ENCODE assay signal across 8 cellular contexts in genomic region chr16:15643453-15644305, GRCh38. TPM values are rescaled to one million over a fixed set of nuclear protein-coding genes. Genes with fewer than 3 reads are reported as not detected.
DNase-seq lines count a peak whose midpoint lies in the region; ATAC-seq and TF ChIP-seq lines count a peak whose summit lies in the region.

No MANE protein-coding gene starts in this region.

- intact Hi-C loops in activated T-helper 1 cell treated with anti-CD3 and anti-CD28 coated beads, Interleukin-12 subunit alpha, Interleukin-12 subunit beta, Interleukin-2, Interleukin-4 antibody, amounts not matched to agents 30 ng/mL and 10 ng/mL and 1 ng/mL, durations not matched to agents 14 hours and 24 hours and 36 hours (cut with micrococcal nuclease): loop anchor here (1.0 to 5.0 kb wide), 11 partner anchors 8 to 1011 kb away; partner anchors contain the start of genes BFAR, BMERB1, CEP20 and NTAN1

- peak overlapping the region; percentile 95 for H3K27ac ChIP-seq in neural cell (ENCODE audit: low read length)

- H3K9ac ChIP-seq in neural cell (ENCODE audit: low read length): peak overlapping the region; percentile 97

- H4K20me1 ChIP-seq in neural cell (ENCODE audit: insufficient read depth): no peaks in the 10 kb centered on the region

- peaks cover 29% of the 10 kb centered on the region for H3K79me2 ChIP-seq in neural cell (replicated peaks; ENCODE audit: insufficient read depth, low read length)

- H3K27me3 ChIP-seq in neural cell (ENCODE audit: insufficient read depth, low read depth, low read length): no peaks in the 10 kb centered on the region

- ATAC-seq in HG03175 (IDR thresholded peaks at IDR 0.05; ENCODE audit: unreplicated experiment): peak; percentile 12
- ATAC-seq in GM18519 (IDR thresholded peaks at IDR 0.05; ENCODE audit: low FRiP score, unreplicated experiment): no peak

- no peaks in the 10 kb centered on the region for H3K9me2 ChIP-seq in neural cell (ENCODE audit: insufficient read depth, low read length)

- H3K27ac Mint-ChIP-seq in activated T-helper 1 cell treated with anti-CD3 and anti-CD28 coated beads, Interleukin-12 subunit alpha, Interleukin-12 subunit beta, Interleukin-2, Interleukin-4 antibody, amounts not matched to agents 30 ng/mL and 10 ng/mL and 1 ng/mL, durations not matched to agents 14 hours and 24 hours and 36 hours: peak overlapping the region; percentile 96

- H2AFZ ChIP-seq in neural cell (ENCODE audit: low read depth, low read length): peak overlapping the region; percentile 100

- TF ChIP-seq CTCF in fibroblast of villous mesenchyme (IDR thresholded peaks at IDR 0.05; ENCODE audit: insufficient read depth, low read depth, low read length) (peak; percentile 46), neural cell (IDR thresholded peaks at IDR 0.05; ENCODE audit: poor library complexity, severe bottlenecking) (peak; percentile 76)

- no peak for TF ChIP-seq EP300 in neural cell (conservative IDR thresholded peaks at IDR 0.05; ENCODE audit: poor library complexity, severe bottlenecking)

- DNase-seq in DMS153 (lab: John Stamatoyannopoulos, UW): peak; percentile 39
- DNase-seq in NCI-H774 (lab: John Stamatoyannopoulos, UW): peak; percentile 60
- DNase-seq in activated T-helper 1 cell treated with anti-CD3 and anti-CD28 coated beads, Interleukin-12 subunit alpha, Interleukin-12 subunit beta, Interleukin-2, Interleukin-4 antibody, amounts not matched to agents 30 ng/mL and 10 ng/mL and 1 ng/mL, durations not matched to agents 14 hours and 24 hours and 36 hours (ENCODE audit: low spot score): no peak
- DNase-seq in fibroblast of villous mesenchyme (ENCODE audit: low read depth): peak; percentile 74
- DNase-seq in mesenteric fat pad (ENCODE audit: low spot score): no peak

- peak; percentile 43 for TF ChIP-seq RAD21 in neural cell (conservative IDR thresholded peaks at IDR 0.05)

- peaks cover 3% of the 10 kb centered on the region for H3K36me3 ChIP-seq in neural cell (ENCODE audit: insufficient read depth, low read length)

- no peaks in the 10 kb centered on the region for H3K27me3 Mint-ChIP-seq in activated T-helper 1 cell treated with anti-CD3 and anti-CD28 coated beads, Interleukin-12 subunit alpha, Interleukin-12 subunit beta, Interleukin-2, Interleukin-4 antibody, amounts not matched to agents 30 ng/mL and 10 ng/mL and 1 ng/mL, durations not matched to agents 14 hours and 24 hours and 36 hours (ENCODE audit: insufficient read depth)

- H3K4me3 Mint-ChIP-seq in activated T-helper 1 cell treated with anti-CD3 and anti-CD28 coated beads, Interleukin-12 subunit alpha, Interleukin-12 subunit beta, Interleukin-2, Interleukin-4 antibody, amounts not matched to agents 30 ng/mL and 10 ng/mL and 1 ng/mL, durations not matched to agents 14 hours and 24 hours and 36 hours: peak overlapping the region; percentile 96

- H3K4me3 ChIP-seq in fibroblast of villous mesenchyme (ENCODE audit: low read depth, low read length) (peak overlapping the region; percentile 97), neural cell (ENCODE audit: low read length) (peak overlapping the region; percentile 90)

- no peaks in the 10 kb centered on the region for H3K9me3 ChIP-seq in neural cell (ENCODE audit: low read length)

- peaks cover 9% of the 10 kb centered on the region for H3K36me3 Mint-ChIP-seq in activated T-helper 1 cell treated with anti-CD3 and anti-CD28 coated beads, Interleukin-12 subunit alpha, Interleukin-12 subunit beta, Interleukin-2, Interleukin-4 antibody, amounts not matched to agents 30 ng/mL and 10 ng/mL and 1 ng/mL, durations not matched to agents 14 hours and 24 hours and 36 hours (ENCODE audit: low read depth)

- no peaks in the 10 kb centered on the region for H3F3A ChIP-seq in neural cell (ENCODE audit: insufficient read depth, low read length, poor library complexity, severe bottlenecking)

- H3K9me3 Mint-ChIP-seq in activated T-helper 1 cell treated with anti-CD3 and anti-CD28 coated beads, Interleukin-12 subunit alpha, Interleukin-12 subunit beta, Interleukin-2, Interleukin-4 antibody, amounts not matched to agents 30 ng/mL and 10 ng/mL and 1 ng/mL, durations not matched to agents 14 hours and 24 hours and 36 hours: no peaks in the 10 kb centered on the region

- H3K4me2 ChIP-seq in neural cell (ENCODE audit: low read length): peak overlapping the region; percentile 78

- peaks cover 46% of the 10 kb centered on the region for H3K4me1 Mint-ChIP-seq in activated T-helper 1 cell treated with anti-CD3 and anti-CD28 coated beads, Interleukin-12 subunit alpha, Interleukin-12 subunit beta, Interleukin-2, Interleukin-4 antibody, amounts not matched to agents 30 ng/mL and 10 ng/mL and 1 ng/mL, durations not matched to agents 14 hours and 24 hours and 36 hours (ENCODE audit: low read depth)

TF ChIP-seq in neural cell, 6 proteins besides CTCF, POLR2A, EP300 and RAD21:
- TF ChIP-seq MXI1 (conservative IDR thresholded peaks at IDR 0.05; ENCODE audit: poor library complexity, severe bottlenecking): peak; percentile 22
- no peak for TF ChIP-seq TAF1 (IDR thresholded peaks at IDR 0.05; ENCODE audit: low read depth)
- TF ChIP-seq SMC3 (conservative IDR thresholded peaks at IDR 0.05; ENCODE audit: poor library complexity): peak; percentile 55
- no peak for TF ChIP-seq POLR2AphosphoS5 (IDR thresholded peaks at IDR 0.05)
- no peak for TF ChIP-seq REST (IDR thresholded peaks at IDR 0.05; ENCODE audit: borderline replicate concordance)

RNA-seq across cellular contexts. Expression of gene MARF1, which starts 0.7 kb away (rescaled TPM):
- total RNA-seq in activated T-helper 1 cell treated with anti-CD3 and anti-CD28 coated beads, Interleukin-12 subunit alpha, Interleukin-12 subunit beta, Interleukin-2, Interleukin-4 antibody, amounts not matched to agents 30 ng/mL and 10 ng/mL and 1 ng/mL, durations not matched to agents 14 hours and 24 hours and 36 hours: 58.8 and 58.9 TPM in 2 replicates
- 14.5 and 14.7 TPM in 2 replicates for total RNA-seq in fibroblast of villous mesenchyme
- polyA plus RNA-seq in neural cell: 23.2 and 23.5 TPM in 2 replicates
- 26.5 and 39.5 TPM in 2 replicates for polyA minus RNA-seq in neural cell
- 51.4 TPM for total RNA-seq in mesenteric fat pad

RNA-seq across cellular contexts. Expression of gene NDE1, which starts 6.4 kb away (rescaled TPM):
- total RNA-seq in activated T-helper 1 cell treated with anti-CD3 and anti-CD28 coated beads, Interleukin-12 subunit alpha, Interleukin-12 subunit beta, Interleukin-2, Interleukin-4 antibody, amounts not matched to agents 30 ng/mL and 10 ng/mL and 1 ng/mL, durations not matched to agents 14 hours and 24 hours and 36 hours: 87.4 and 91.8 TPM in 2 replicates
- total RNA-seq in fibroblast of villous mesenchyme (38.3 and 43.2 TPM in 2 replicates), mesenteric fat pad (26.8 TPM)
- polyA plus RNA-seq in neural cell: 2.2 TPM in 1 of 2 replicates, not detected in the other
- polyA minus RNA-seq in neural cell: 1.5 and 2.9 TPM in 2 replicates

Comparison
In these comparisons a context has a peak if more than half of its experiments do, and no peak if none do; other contexts are left out.
1. DNase-seq: peak in DMS153 (single experiment), NCI-H774 (single experiment) and fibroblast of villous mesenchyme (single experiment); none in activated T-helper 1 cell treated with anti-CD3 and anti-CD28 coated beads, Interleukin-12 subunit alpha, Interleukin-12 subunit beta, Interleukin-2, Interleukin-4 antibody, amounts not matched to agents 30 ng/mL and 10 ng/mL and 1 ng/mL, durations not matched to agents 14 hours and 24 hours and 36 hours (single experiment) and mesenteric fat pad (single experiment).